9 cellular contexts compared by ENCODE assay signal in the genomic region with DNA sequence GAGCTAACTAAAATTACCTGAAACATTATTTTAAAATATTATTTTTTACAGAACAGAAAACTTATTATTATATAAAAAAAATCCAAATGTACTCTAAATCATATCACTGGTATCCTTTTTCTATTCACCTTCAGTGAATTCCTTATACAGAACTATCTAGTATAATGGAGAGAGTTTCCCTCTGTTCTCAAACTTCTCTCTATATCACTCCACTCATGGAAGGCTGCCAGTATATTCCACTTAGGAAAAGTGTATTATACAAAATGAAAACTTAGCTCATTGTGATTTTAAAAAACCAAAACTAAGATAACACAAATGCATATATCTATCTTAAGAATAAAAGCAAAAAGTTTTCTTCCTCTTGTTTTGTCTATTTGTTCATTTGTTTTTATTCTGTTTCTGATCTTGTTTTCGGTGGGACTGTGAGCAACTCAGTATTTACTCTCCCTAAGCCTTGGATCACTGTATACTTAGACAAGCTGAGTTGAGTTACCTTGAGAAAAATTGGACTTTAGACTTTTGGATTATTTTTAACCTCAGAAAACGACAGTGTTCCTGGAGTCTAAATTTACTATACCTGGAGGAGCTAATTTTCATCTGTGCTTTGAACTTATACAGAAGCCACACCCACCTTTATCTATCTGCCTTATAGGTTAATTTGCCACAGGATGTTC.
"Had no signal": no experiment of that assay in that cellular context is flagged by ENCODE, and none has a peak within 500 bp of the region (broad histone marks: within the 10 kb centered on the region; RNA-seq: fewer than 3 reads in every experiment).

No MANE protein-coding gene starts in this region.

- H3K36me3 ChIP-seq: HAP-1 had no signal

- H3K4me2 ChIP-seq: GM23338 had no signal

- DNase-seq: HFFc6 had no signal

- H3K27ac ChIP-seq: HL-60 had no signal

- H3K4me1 Mint-ChIP-seq: IgD-negative memory B cell had no signal

- H3K9me3 ChIP-seq: HAP-1 had no signal

- H3K9me3 Mint-ChIP-seq: GM23338, HFFc6 had no signal

- FAIRE-seq: H1, H54, HepG2 had no signal

- H3K4me3 Mint-ChIP-seq: GM23338, HFFc6, IgD-negative memory B cell had no signal

- H3K27ac Mint-ChIP-seq: GM23338, HFFc6, IgD-negative memory B cell had no signal

- H3K4me3 ChIP-seq: GM23338, HAP-1 had no signal

- ATAC-seq: GM23338, HCT116, HepG2 had no signal

- H2AFZ ChIP-seq: GM23338 had no signal
